ENCODE assay signal across 8 cellular contexts in the genomic region with DNA sequence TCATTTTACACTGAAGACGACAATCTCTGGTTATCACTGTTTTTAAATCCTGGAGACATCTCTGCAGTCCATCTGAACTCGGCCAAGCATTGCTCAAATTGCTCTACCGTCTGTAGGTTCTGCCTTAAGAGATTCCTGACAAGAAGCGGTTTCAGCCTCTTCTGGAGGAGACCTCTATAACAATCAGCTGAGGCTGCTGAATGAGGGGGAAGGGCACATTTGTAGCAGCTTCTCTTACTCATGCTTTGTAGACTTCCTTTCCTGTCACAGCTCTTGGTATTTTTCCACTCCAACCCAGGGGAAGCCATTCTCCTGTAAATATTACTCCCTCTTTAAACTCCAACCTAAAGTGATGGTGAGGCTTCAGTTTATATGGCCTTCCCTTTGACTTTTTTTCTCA. TPM values are rescaled to one million over a fixed set of nuclear protein-coding genes. Genes with fewer than 3 reads are reported as not detected.
A peak's percentile ranks its signal among the peaks of the same experiment; 100 is the strongest.
DNase-seq lines count a peak whose midpoint lies in the region; ATAC-seq, FAIRE-seq and TF ChIP-seq lines count a peak whose summit lies in the region.

No MANE protein-coding gene starts in this region.

- H3K36me3 ChIP-seq in ascending aorta (no peaks in the 10 kb centered on the region), kidney (ENCODE audit: control insufficient read depth in 1 of 2, insufficient read depth in 2 of 2, low read length in 2 of 2) (no peaks in the 10 kb centered on the region), upper lobe of right lung (no peaks in the 10 kb centered on the region), WERI-Rb-1 (peaks cover 53% of the 10 kb centered on the region)

- no peak for FAIRE-seq in kidney (lab: Jason Lieb, UNC)

- H3K4me1 ChIP-seq in ascending aorta (peaks cover 4 to 22% of the 10 kb centered on the region in 2 donors), kidney (ENCODE audit: control insufficient read depth in 1 of 2, insufficient read depth in 1 of 2, low read depth in 1 of 2, low read length in 2 of 2) (peaks cover 0 to 5% of the 10 kb centered on the region in 2 donors), upper lobe of right lung (peaks cover 16% of the 10 kb centered on the region)

- H3K27me3 ChIP-seq in ascending aorta = no peaks in the 10 kb centered on the region
- H3K27me3 ChIP-seq in upper lobe of right lung = no peaks in the 10 kb centered on the region
- H3K27me3 ChIP-seq in WERI-Rb-1 (ENCODE audit: insufficient read depth, low read depth, severe bottlenecking) = no peaks in the 10 kb centered on the region

- H3K9ac ChIP-seq in kidney (ENCODE audit: low read length in 2 of 2) = peak overlapping the region in 1 of 2 donors; percentile 21

- peak overlapping the region; percentile 78 to 79 for H3K27ac ChIP-seq in ascending aorta
- peak overlapping the region in 1 of 2 donors; percentile 68 for H3K27ac ChIP-seq in kidney (ENCODE audit: low read depth in 2 of 2, low read length in 2 of 2)
- H3K27ac ChIP-seq in upper lobe of right lung = peak overlapping the region; percentile 48
- no peak overlapping the region for H3K27ac ChIP-seq in WERI-Rb-1

- H3K4me3 ChIP-seq in NB4 (ENCODE audit: low read depth, low read length) (no peak overlapping the region), ascending aorta (peak overlapping the region in 1 of 2 donors; percentile 33), kidney (ENCODE audit: low read length in 2 of 2) (peak overlapping the region; percentile 16 to 19), upper lobe of right lung (no peak overlapping the region), WERI-Rb-1 (ENCODE audit: low read depth, low read length) (no peak overlapping the region)

- TF ChIP-seq POLR2A in NB4 (IDR thresholded peaks at IDR 0.05; ENCODE audit: extremely low read depth, insufficient read length) = no peak

- TF ChIP-seq CTCF in NB4 (IDR thresholded peaks at IDR 0.05; ENCODE audit: low read depth, low read length) (no peak), ascending aorta (IDR thresholded peaks at IDR 0.05) (no peak), kidney (IDR thresholded peaks at IDR 0.05; ENCODE audit: borderline replicate concordance, extremely low read depth, insufficient read depth) (no peak), upper lobe of right lung (IDR thresholded peaks at IDR 0.05) (no peak), WERI-Rb-1 (IDR thresholded peaks at IDR 0.05; ENCODE audit: low read depth, low read length) (no peak)

- intact Hi-C loops in ascending aorta (cut with DNase I) = loop anchor here (10.0 kb wide), 1 partner anchor 1992 kb away; the partner anchor contains the start of gene SUSD6
- intact Hi-C loops in kidney (cut with DNase I) = no loop called here
- intact Hi-C loops in upper lobe of right lung (cut with DNase I) = no loop called here

- H3K9me3 ChIP-seq in ascending aorta (no peaks in the 10 kb centered on the region), kidney (ENCODE audit: control insufficient read depth in 1 of 2, low read length in 2 of 2) (no peaks in the 10 kb centered on the region), upper lobe of right lung (no peaks in the 10 kb centered on the region), WERI-Rb-1 (ENCODE audit: severe bottlenecking) (no peaks in the 10 kb centered on the region)

- no peak for ATAC-seq in upper lobe of right lung
- ATAC-seq in GM19351 (IDR thresholded peaks at IDR 0.05; ENCODE audit: unreplicated experiment) = no peak

- peak; percentile 86 for DNase-seq in Daoy (ENCODE audit: low read depth)
- peak; percentile 62 for DNase-seq in NB4 (ENCODE audit: low read depth)
- peak in 1 of 2 donors; percentile 84 for DNase-seq in ascending aorta (ENCODE audit: low spot score in 2 of 2)
- no peak for DNase-seq in kidney
- no peak for DNase-seq in upper lobe of right lung
- DNase-seq in WERI-Rb-1 = no peak
- DNase-seq in GM19240 (ENCODE audit: insufficient read length, low spot score) = no peak

RNA-seq across cellular contexts. Expression of gene ARG2, which starts 3.0 kb away (rescaled TPM):
- 19.4 and 37.1 TPM in 2 replicates for total RNA-seq in Daoy (2014; rRNA removed; shearing (Covaris generic))
- 10.1 TPM for total RNA-seq in ascending aorta
- total RNA-seq in kidney = 19.2 TPM
- 77.0 TPM for polyA plus RNA-seq in kidney (ENCODE audit: insufficient read depth, low read depth, low replicate concordance)
- 2.0 TPM for total RNA-seq in upper lobe of right lung

RNA-seq across cellular contexts. Expression of gene PIGH, which starts 22.6 kb away (rescaled TPM):
- 29.4 and 31.4 TPM in 2 replicates for total RNA-seq in Daoy (2014; rRNA removed; shearing (Covaris generic))
- total RNA-seq in ascending aorta (20.9 TPM), kidney (31.7 TPM), upper lobe of right lung (24.2 TPM)
- 44.9 TPM for polyA plus RNA-seq in kidney (ENCODE audit: insufficient read depth, low read depth, low replicate concordance)

RNA-seq across cellular contexts. Expression of gene VTI1B, which starts 51.8 kb away (rescaled TPM):
- 52.6 and 55.9 TPM in 2 replicates for total RNA-seq in Daoy (2014; rRNA removed; shearing (Covaris generic))
- total RNA-seq in ascending aorta (43.2 TPM), kidney (110 TPM), upper lobe of right lung (122 TPM)
- polyA plus RNA-seq in kidney (ENCODE audit: insufficient read depth, low read depth, low replicate concordance) = 211 TPM

Comparison
In these comparisons a context has a peak if more than half of its experiments do, and no peak if none do; other contexts are left out.
1. DNase-seq: peak in Daoy (single experiment) and NB4 (single experiment); none in kidney (single experiment), upper lobe of right lung (single experiment), WERI-Rb-1 (single experiment) and GM19240 (single experiment).
2. H3K4me3 ChIP-seq: peak in kidney (2 of 2); none in NB4 (single experiment), upper lobe of right lung (single experiment) and WERI-Rb-1 (single experiment).